Comparison of ENCODE assay signal across 8 cellular contexts in the genomic region with DNA sequence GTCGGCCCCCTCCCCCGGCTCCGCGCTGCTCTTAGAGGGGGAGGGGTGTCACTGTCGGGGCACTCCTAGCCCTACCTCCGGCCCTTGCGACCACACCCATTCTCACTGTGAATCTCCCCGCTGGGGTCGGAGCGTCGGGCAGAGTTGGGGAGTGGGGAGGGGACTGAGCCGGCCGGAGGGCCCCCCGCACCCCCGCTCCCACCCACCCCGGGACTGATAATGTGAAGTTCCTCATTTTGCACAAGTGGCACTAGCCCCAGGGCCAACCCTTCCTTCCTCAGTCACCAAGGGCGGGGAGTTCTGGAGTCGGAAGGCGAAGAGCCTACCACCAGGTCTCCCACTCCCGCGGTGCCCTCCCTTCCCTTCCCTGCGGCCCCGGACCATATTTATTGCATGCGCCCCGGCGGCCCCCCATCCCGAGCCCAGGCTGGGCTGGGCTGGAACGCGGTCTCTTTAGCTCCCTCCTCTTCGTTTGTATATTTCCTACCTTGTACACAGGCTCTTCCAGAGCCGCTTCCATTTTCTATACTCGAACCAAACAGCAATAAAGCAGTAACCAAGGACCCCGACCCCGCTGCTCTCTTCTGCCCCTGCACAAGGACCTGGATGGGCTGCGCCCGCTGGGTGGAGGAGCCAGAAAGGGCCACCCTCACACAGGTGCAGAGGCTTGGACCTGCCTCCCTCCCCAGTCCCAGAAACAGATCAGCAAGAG. TPM values are rescaled to one million over a fixed set of nuclear protein-coding genes. Genes with fewer than 3 reads are reported as not detected.
DNase-seq lines count a peak whose midpoint lies in the region; ATAC-seq and TF ChIP-seq lines count a peak whose summit lies in the region.

No MANE protein-coding gene starts in this region.

- TF ChIP-seq CTCF in left lung (IDR thresholded peaks at IDR 0.05) (no peak), thyroid gland (IDR thresholded peaks at IDR 0.05) (no peak)

- peak; percentile 41 for DNase-seq in activated CD8-positive, alpha-beta memory T cell treated with anti-CD3 and anti-CD28 coated beads, Interleukin-2, amount 10 ng/mL, durations not matched to agents 7 days and 5 days
- DNase-seq in activated CD8-positive, alpha-beta memory T cell treated with anti-CD3 and anti-CD28 coated beads, Interleukin-2, amount 50 U/mL, for 4 hours = no peak
- DNase-seq in activated T-helper 1 cell treated with anti-CD3 and anti-CD28 coated beads, Interleukin-12 subunit alpha, Interleukin-12 subunit beta, Interleukin-2, Interleukin-4 antibody, amounts not matched to agents 30 ng/mL and 10 ng/mL and 1 ng/mL, durations not matched to agents 14 hours and 24 hours and 36 hours (ENCODE audit: low spot score) = no peak
- peak in 1 of 2 donors; percentile 79 for DNase-seq in left lung
- no peak for DNase-seq in thyroid gland
- DNase-seq in SJCRH30 = no peak
- no peak for DNase-seq in GM03348 (ENCODE audit: low spot score)

- no peaks in the 10 kb centered on the region for H3K9me3 Mint-ChIP-seq in activated CD8-positive, alpha-beta memory T cell treated with anti-CD3 and anti-CD28 coated beads, Interleukin-2, amount 10 ng/mL, durations not matched to agents 7 days and 5 days (ENCODE audit: low read depth)
- H3K9me3 Mint-ChIP-seq in activated T-helper 1 cell treated with anti-CD3 and anti-CD28 coated beads, Interleukin-12 subunit alpha, Interleukin-12 subunit beta, Interleukin-2, Interleukin-4 antibody, amounts not matched to agents 30 ng/mL and 10 ng/mL and 1 ng/mL, durations not matched to agents 14 hours and 24 hours and 36 hours = no peaks in the 10 kb centered on the region

- H3K27ac ChIP-seq in left lung (peak overlapping the region; percentile 66 to 82), thyroid gland (peak overlapping the region; percentile 25 to 65 (median 49)), SJCRH30 (no peak overlapping the region)

- peak overlapping the region; percentile 64 for H3K4me3 Mint-ChIP-seq in activated CD8-positive, alpha-beta memory T cell treated with anti-CD3 and anti-CD28 coated beads, Interleukin-2, amount 10 ng/mL, durations not matched to agents 7 days and 5 days
- peak overlapping the region; percentile 81 for H3K4me3 Mint-ChIP-seq in activated T-helper 1 cell treated with anti-CD3 and anti-CD28 coated beads, Interleukin-12 subunit alpha, Interleukin-12 subunit beta, Interleukin-2, Interleukin-4 antibody, amounts not matched to agents 30 ng/mL and 10 ng/mL and 1 ng/mL, durations not matched to agents 14 hours and 24 hours and 36 hours

- WGBS in thyroid gland, 2 donors = 39 to 51% methylated on average over 25 to 33 of the region's 36 CpGs

- H3K9me3 ChIP-seq in left lung (no peaks in the 10 kb centered on the region), thyroid gland (no peaks in the 10 kb centered on the region), SJCRH30 (replicated peaks) (no peaks in the 10 kb centered on the region)

- H3K4me1 ChIP-seq in left lung (peaks cover 21 to 68% of the 10 kb centered on the region in 2 donors), thyroid gland (peaks cover 6 to 80% of the 10 kb centered on the region in 2 donors), SJCRH30 (no peaks in the 10 kb centered on the region)

- no peak for TF ChIP-seq POLR2A in thyroid gland (IDR thresholded peaks at IDR 0.05)

- H3K27me3 ChIP-seq in left lung = peaks cover 8 to 50% of the 10 kb centered on the region in 2 donors
- H3K27me3 ChIP-seq in thyroid gland = peaks cover 5% of the 10 kb centered on the region
- no peaks in the 10 kb centered on the region for H3K27me3 ChIP-seq in SJCRH30

- no peak for ATAC-seq in activated CD8-positive, alpha-beta memory T cell treated with anti-CD3 and anti-CD28 coated beads, Interleukin-2, amount 10 ng/mL, durations not matched to agents 7 days and 5 days
- ATAC-seq in left lung (peak; percentile 1), GM18909 (IDR thresholded peaks at IDR 0.05; ENCODE audit: poor library complexity, unreplicated experiment) (no peak)

- peaks cover 56% of the 10 kb centered on the region for H3K4me1 Mint-ChIP-seq in activated CD8-positive, alpha-beta memory T cell treated with anti-CD3 and anti-CD28 coated beads, Interleukin-2, amount 10 ng/mL, durations not matched to agents 7 days and 5 days
- peaks cover 41% of the 10 kb centered on the region for H3K4me1 Mint-ChIP-seq in activated T-helper 1 cell treated with anti-CD3 and anti-CD28 coated beads, Interleukin-12 subunit alpha, Interleukin-12 subunit beta, Interleukin-2, Interleukin-4 antibody, amounts not matched to agents 30 ng/mL and 10 ng/mL and 1 ng/mL, durations not matched to agents 14 hours and 24 hours and 36 hours (ENCODE audit: low read depth)

- no peaks in the 10 kb centered on the region for H3K27me3 Mint-ChIP-seq in activated CD8-positive, alpha-beta memory T cell treated with anti-CD3 and anti-CD28 coated beads, Interleukin-2, amount 10 ng/mL, durations not matched to agents 7 days and 5 days
- H3K27me3 Mint-ChIP-seq in activated T-helper 1 cell treated with anti-CD3 and anti-CD28 coated beads, Interleukin-12 subunit alpha, Interleukin-12 subunit beta, Interleukin-2, Interleukin-4 antibody, amounts not matched to agents 30 ng/mL and 10 ng/mL and 1 ng/mL, durations not matched to agents 14 hours and 24 hours and 36 hours (ENCODE audit: insufficient read depth) = no peaks in the 10 kb centered on the region

- intact Hi-C loops in activated T-helper 1 cell treated with anti-CD3 and anti-CD28 coated beads, Interleukin-12 subunit alpha, Interleukin-12 subunit beta, Interleukin-2, Interleukin-4 antibody, amounts not matched to agents 30 ng/mL and 10 ng/mL and 1 ng/mL, durations not matched to agents 14 hours and 24 hours and 36 hours (cut with micrococcal nuclease) = no loop called here
- intact Hi-C loops in left lung (cut with DNase I) = loop anchor here in 1 of 2 donors (5.0 kb wide), 1 partner anchor 183 kb away; no protein-coding TSS in a partner anchor
- intact Hi-C loops in thyroid gland (cut with DNase I) = loop anchor here (5.0 kb wide), 2 partner anchors 33 to 223 kb away; no protein-coding TSS in a partner anchor

- peaks cover 0 to 47% of the 10 kb centered on the region in 2 donors for H3K36me3 ChIP-seq in left lung
- peaks cover 15 to 21% of the 10 kb centered on the region in 2 donors for H3K36me3 ChIP-seq in thyroid gland
- H3K36me3 ChIP-seq in SJCRH30 = no peaks in the 10 kb centered on the region

- H3K36me3 Mint-ChIP-seq in activated CD8-positive, alpha-beta memory T cell treated with anti-CD3 and anti-CD28 coated beads, Interleukin-2, amount 10 ng/mL, durations not matched to agents 7 days and 5 days = peaks cover 39% of the 10 kb centered on the region
- H3K36me3 Mint-ChIP-seq in activated T-helper 1 cell treated with anti-CD3 and anti-CD28 coated beads, Interleukin-12 subunit alpha, Interleukin-12 subunit beta, Interleukin-2, Interleukin-4 antibody, amounts not matched to agents 30 ng/mL and 10 ng/mL and 1 ng/mL, durations not matched to agents 14 hours and 24 hours and 36 hours (ENCODE audit: low read depth) = peaks cover 36% of the 10 kb centered on the region

- peak overlapping the region; percentile 78 for H3K27ac Mint-ChIP-seq in activated CD8-positive, alpha-beta memory T cell treated with anti-CD3 and anti-CD28 coated beads, Interleukin-2, amount 10 ng/mL, durations not matched to agents 7 days and 5 days
- peak overlapping the region; percentile 72 for H3K27ac Mint-ChIP-seq in activated T-helper 1 cell treated with anti-CD3 and anti-CD28 coated beads, Interleukin-12 subunit alpha, Interleukin-12 subunit beta, Interleukin-2, Interleukin-4 antibody, amounts not matched to agents 30 ng/mL and 10 ng/mL and 1 ng/mL, durations not matched to agents 14 hours and 24 hours and 36 hours

- H3K4me3 ChIP-seq in left lung (peak overlapping the region; percentile 22 to 57), thyroid gland (replicated peaks in 1 of 3) (peak overlapping the region in 1 of 3 donors; percentile 19), SJCRH30 (no peak overlapping the region)

- CTCF ChIA-PET in activated CD8-positive, alpha-beta memory T cell treated with anti-CD3 and anti-CD28 coated beads, Interleukin-2, amount 10 ng/mL, durations not matched to agents 7 days and 5 days (lab: Charles Lee) = interaction anchor here (0.7 to 13.6 kb wide), 31 partner anchors 10 to 357 kb away, joined by 3 to 401 read pairs (median 4); no protein-coding TSS in a partner anchor

RNA-seq across cellular contexts. Expression of gene HIC1, which starts 4.4 kb away (rescaled TPM):
- 100 to 1,000 TPM in 1 of 2 experiments, 10 to 100 TPM in 1; 88.5 to 122 TPM for total RNA-seq in activated CD8-positive, alpha-beta memory T cell treated with anti-CD3 and anti-CD28 coated beads, Interleukin-2, amount 10 ng/mL, durations not matched to agents 7 days and 5 days
- 45.6 and 47.0 TPM in 2 replicates for total RNA-seq in activated T-helper 1 cell treated with anti-CD3 and anti-CD28 coated beads, Interleukin-12 subunit alpha, Interleukin-12 subunit beta, Interleukin-2, Interleukin-4 antibody, amounts not matched to agents 30 ng/mL and 10 ng/mL and 1 ng/mL, durations not matched to agents 14 hours and 24 hours and 36 hours
- total RNA-seq in left lung (10 to 100 TPM; 25.5 to 28.2 TPM), thyroid gland (10 to 100 TPM; 13.3 to 23.2 (median 18.3) TPM)
- 0.13 and 0.18 TPM in 2 replicates for total RNA-seq in SJCRH30 (2014; rRNA removed; shearing (Covaris generic))

RNA-seq across cellular contexts. Expression of gene OVCA2, which starts 17.5 kb away (rescaled TPM):
- total RNA-seq in activated CD8-positive, alpha-beta memory T cell treated with anti-CD3 and anti-CD28 coated beads, Interleukin-2, amount 10 ng/mL, durations not matched to agents 7 days and 5 days = 10 to 100 TPM; 31.7 to 42.2 TPM
- total RNA-seq in activated T-helper 1 cell treated with anti-CD3 and anti-CD28 coated beads, Interleukin-12 subunit alpha, Interleukin-12 subunit beta, Interleukin-2, Interleukin-4 antibody, amounts not matched to agents 30 ng/mL and 10 ng/mL and 1 ng/mL, durations not matched to agents 14 hours and 24 hours and 36 hours = 43.9 and 44.0 TPM in 2 replicates
- 10 to 100 TPM; 26.1 to 28.7 TPM for total RNA-seq in left lung
- 10 to 100 TPM; 37.6 to 54.1 (median 47.3) TPM for total RNA-seq in thyroid gland
- total RNA-seq in SJCRH30 (2014; rRNA removed; shearing (Covaris generic)) = 14.1 and 17.2 TPM in 2 replicates

RNA-seq across cellular contexts. Expression of gene DPH1, which starts 29.3 kb away (rescaled TPM):
- total RNA-seq in activated CD8-positive, alpha-beta memory T cell treated with anti-CD3 and anti-CD28 coated beads, Interleukin-2, amount 10 ng/mL, durations not matched to agents 7 days and 5 days = 10 to 100 TPM; 29.2 to 37.5 TPM
- total RNA-seq in activated T-helper 1 cell treated with anti-CD3 and anti-CD28 coated beads, Interleukin-12 subunit alpha, Interleukin-12 subunit beta, Interleukin-2, Interleukin-4 antibody, amounts not matched to agents 30 ng/mL and 10 ng/mL and 1 ng/mL, durations not matched to agents 14 hours and 24 hours and 36 hours = 49.4 and 61.3 TPM in 2 replicates
- total RNA-seq in left lung = 10 to 100 TPM; 30.7 to 36.0 TPM
- 10 to 100 TPM; 41.6 to 61.1 (median 49.3) TPM for total RNA-seq in thyroid gland
- total RNA-seq in SJCRH30 (2014; rRNA removed; shearing (Covaris generic)) = 14.4 and 14.6 TPM in 2 replicates

RNA-seq across cellular contexts. Expression of gene RTN4RL1, which starts 34.1 kb away (rescaled TPM):
- total RNA-seq in activated CD8-positive, alpha-beta memory T cell treated with anti-CD3 and anti-CD28 coated beads, Interleukin-2, amount 10 ng/mL, durations not matched to agents 7 days and 5 days = under 1 TPM; 0.09 to 0.45 TPM
- 1.0 TPM in 2 replicates for total RNA-seq in activated T-helper 1 cell treated with anti-CD3 and anti-CD28 coated beads, Interleukin-12 subunit alpha, Interleukin-12 subunit beta, Interleukin-2, Interleukin-4 antibody, amounts not matched to agents 30 ng/mL and 10 ng/mL and 1 ng/mL, durations not matched to agents 14 hours and 24 hours and 36 hours
- total RNA-seq in left lung (1 to 10 TPM; 2.7 to 5.1 TPM), thyroid gland (1 to 10 TPM; 1.6 to 4.9 (median 2.5) TPM)
- total RNA-seq in SJCRH30 (2014; rRNA removed; shearing (Covaris generic)) = 0.61 and 0.83 TPM in 2 replicates

Comparison
In these comparisons a context has a peak if more than half of its experiments do, and no peak if none do; other contexts are left out.
1. RNA of gene HIC1, which starts 4.4 kb away (total RNA-seq): 88.5 to 122 TPM in activated CD8-positive, alpha-beta memory T cell treated with anti-CD3 and anti-CD28 coated beads, Interleukin-2, amount 10 ng/mL, durations not matched to agents 7 days and 5 days, 45.6 to 47.0 TPM in activated T-helper 1 cell treated with anti-CD3 and anti-CD28 coated beads, Interleukin-12 subunit alpha, Interleukin-12 subunit beta, Interleukin-2, Interleukin-4 antibody, amounts not matched to agents 30 ng/mL and 10 ng/mL and 1 ng/mL, durations not matched to agents 14 hours and 24 hours and 36 hours, 25.5 to 28.2 TPM in left lung and 13.3 to 23.2 TPM in thyroid gland; 0.13 to 0.18 TPM in SJCRH30; every median in the first group is over 10 times any median in the second.